In genomic region chr2:232521524-232521923, GRCh38 we compare ENCODE assay signal across 16 cellular contexts. TPM values are rescaled to one million over a fixed set of nuclear protein-coding genes. Genes with fewer than 3 reads are reported as not detected.
DNase-seq lines count a peak whose midpoint lies in the region; ATAC-seq, FAIRE-seq and TF ChIP-seq lines count a peak whose summit lies in the region.
"Had no signal": no experiment of that assay in that cellular context is flagged by ENCODE, and none has a peak within 500 bp of the region (broad histone marks: within the 10 kb centered on the region; RNA-seq: fewer than 3 reads in every experiment).

No MANE protein-coding gene starts in this region.

- H3K4me1 Mint-ChIP-seq in central memory CD8-positive, alpha-beta T cell, result peaks cover 10% of the 10 kb centered on the region
- peaks cover 2 to 15% (median 9%) of the 10 kb centered on the region in 7 donors for H3K4me1 Mint-ChIP-seq in naive thymus-derived CD4-positive, alpha-beta T cell
- peaks cover 10% of the 10 kb centered on the region for H3K4me1 Mint-ChIP-seq in activated CD4-positive, alpha-beta memory T cell treated with anti-CD3 and anti-CD28 coated beads for 36 hours (ENCODE audit: low read depth)

- no peaks in the 10 kb centered on the region for H3K9me3 Mint-ChIP-seq in central memory CD8-positive, alpha-beta T cell
- no peaks in the 10 kb centered on the region for H3K9me3 Mint-ChIP-seq in naive thymus-derived CD4-positive, alpha-beta T cell
- H3K9me3 Mint-ChIP-seq in activated CD4-positive, alpha-beta memory T cell treated with anti-CD3 and anti-CD28 coated beads for 36 hours, result no peaks in the 10 kb centered on the region
- H3K9me3 Mint-ChIP-seq: activated naive CD4-positive, alpha-beta T cell treated with anti-CD3 and anti-CD28 coated beads for 36 hours had no signal

- H3K9ac ChIP-seq in HepG2 (ENCODE audit: insufficient read depth, low read depth, low read length), result no peak overlapping the region

- ATAC-seq in HepG2 (no peak), right lobe of liver (no peak), GM21529 (IDR thresholded peaks at IDR 0.05; ENCODE audit: unreplicated experiment) (no peak)
- ATAC-seq in central memory CD8-positive, alpha-beta T cell (replicated peaks; ENCODE audit: extremely low read depth, poor library complexity, severe bottlenecking), result no peak
- no peak for ATAC-seq in naive thymus-derived CD4-positive, alpha-beta T cell

- no peak for FAIRE-seq in HepG2 (lab: Jason Lieb, UNC)
- FAIRE-seq: RCC 7860 had no signal

- peaks cover 69% of the 10 kb centered on the region for H3K27me3 Mint-ChIP-seq in central memory CD8-positive, alpha-beta T cell
- peaks cover 15 to 35% (median 31%) of the 10 kb centered on the region in 5 donors for H3K27me3 Mint-ChIP-seq in naive thymus-derived CD4-positive, alpha-beta T cell
- H3K27me3 Mint-ChIP-seq in activated CD4-positive, alpha-beta memory T cell treated with anti-CD3 and anti-CD28 coated beads for 36 hours, result peaks cover 33% of the 10 kb centered on the region

- in situ Hi-C loops in HepG2 (cut with HindIII; ENCODE audit: extremely low pct_ligation_motif_present, low pct_unique_long_range_greater_than_20kb), result no loop called here

- TF ChIP-seq EP300 in HepG2 (IDR thresholded peaks at IDR 0.05; ENCODE audit: low read depth in 2 of 2, low read length in 2 of 2) (no peak), HepG2 (CRISPR knock-in tag; IDR thresholded peaks at IDR 0.05; ENCODE audit: borderline replicate concordance) (no peak)

- H3K4me3 Mint-ChIP-seq in central memory CD8-positive, alpha-beta T cell, result peak overlapping the region; percentile 72
- peak overlapping the region; percentile 34 to 80 (median 66) for H3K4me3 Mint-ChIP-seq in naive thymus-derived CD4-positive, alpha-beta T cell
- no peak overlapping the region for H3K4me3 Mint-ChIP-seq in activated CD4-positive, alpha-beta memory T cell treated with anti-CD3 and anti-CD28 coated beads for 36 hours
- H3K4me3 Mint-ChIP-seq: activated naive CD4-positive, alpha-beta T cell treated with anti-CD3 and anti-CD28 coated beads for 36 hours had no signal

- CTCF ChIA-PET in HepG2 (lab: Yijun Ruan, JAX; ENCODE audit: low intra/inter-chr PET ratio, low total read pairs), result interaction anchor here (1.1 to 1.5 kb wide), 3 partner anchors 42 to 81 kb away, joined by 3 to 6 read pairs (median 3); no protein-coding TSS in a partner anchor
- CTCF ChIA-PET in naive thymus-derived CD4-positive, alpha-beta T cell (lab: Charles Lee), result no interaction called here
- CTCF ChIA-PET in activated CD4-positive, alpha-beta memory T cell treated with anti-CD3 and anti-CD28 coated beads for 36 hours (lab: Charles Lee), result interaction anchor here (1.3 to 2.6 kb wide), 6 partner anchors 9 to 77 kb away, joined by 3 to 19 read pairs (median 5); no protein-coding TSS in a partner anchor

- no peak overlapping the region for H3K27ac ChIP-seq in HepG2 (ENCODE audit: extremely low read length, insufficient read depth, low read length)
- H3K27ac ChIP-seq in right lobe of liver, result no peak overlapping the region
- H3K27ac ChIP-seq in naive thymus-derived CD4-positive, alpha-beta T cell (ENCODE audit: low read depth, low read length), result no peak overlapping the region
- H3K27ac ChIP-seq in SJCRH30, result no peak overlapping the region
- H3K27ac ChIP-seq: cardiac muscle cell had no signal

- intact Hi-C loops in HepG2 (cut with micrococcal nuclease; ENCODE audit: unreplicated experiment), result loop anchor here (5.0 to 10.0 kb wide), 3 partner anchors 44 to 617 kb away; no protein-coding TSS in a partner anchor
- intact Hi-C loops in right lobe of liver (cut with DNase I), result loop anchor here in 1 of 2 donors (10.0 kb wide), 2 partner anchors 87 to 617 kb away; no protein-coding TSS in a partner anchor
- intact Hi-C loops in naive thymus-derived CD4-positive, alpha-beta T cell (cut with micrococcal nuclease), result loop anchor here (5.0 to 10.0 kb wide), 3 partner anchors 77 to 669 kb away; partner anchors contain the start of gene NPPC (in 1 of the 2)
- intact Hi-C loops in activated CD4-positive, alpha-beta memory T cell treated with anti-CD3 and anti-CD28 coated beads for 36 hours (cut with micrococcal nuclease), result loop anchor here (10.0 kb wide), 1 partner anchor 617 kb away; no protein-coding TSS in a partner anchor

- TF ChIP-seq POLR2A in HepG2 (IDR thresholded peaks at IDR 0.05; ENCODE audit: insufficient read depth in 1 of 2, low read depth in 2 of 2, low read length in 2 of 2), result no peak
- no peak for TF ChIP-seq POLR2A in right lobe of liver (IDR thresholded peaks at IDR 0.05)

- H3K4me2 ChIP-seq in HepG2 (ENCODE audit: low read depth, low read length), result peak overlapping the region; percentile 37; the same call in 1 of the 2 replicates

- 59% methylated on average over 15 of the region's 15 CpGs for WGBS in HepG2 (ENCODE audit: low lambda C conversion rate)
- WGBS in right lobe of liver (ENCODE audit: insufficient coverage, low coverage, low lambda C conversion rate, missing lambda C conversion rate), result 69% methylated on average over 4 of the region's 15 CpGs

- TF ChIP-seq CTCF in HepG2 (CRISPR knock-in tag; IDR thresholded peaks at IDR 0.05) (no peak), right lobe of liver (IDR thresholded peaks at IDR 0.05) (no peak)

- H3K36me3 Mint-ChIP-seq in central memory CD8-positive, alpha-beta T cell (ENCODE audit: insufficient read depth), result peaks cover 3% of the 10 kb centered on the region
- no peaks in the 10 kb centered on the region for H3K36me3 Mint-ChIP-seq in naive thymus-derived CD4-positive, alpha-beta T cell
- H3K36me3 Mint-ChIP-seq in activated CD4-positive, alpha-beta memory T cell treated with anti-CD3 and anti-CD28 coated beads for 36 hours, result no peaks in the 10 kb centered on the region

- H2AFZ ChIP-seq in HepG2 (ENCODE audit: low read length), result no peak overlapping the region

- no peaks in the 10 kb centered on the region for H3K79me2 ChIP-seq in HepG2 (ENCODE audit: insufficient read depth, low read length)

- H3K9me3 ChIP-seq in HepG2 (ENCODE audit: low read length) (no peaks in the 10 kb centered on the region), right lobe of liver (no peaks in the 10 kb centered on the region), SJCRH30 (replicated peaks) (no peaks in the 10 kb centered on the region)
- H3K9me3 ChIP-seq in naive thymus-derived CD4-positive, alpha-beta T cell (ENCODE audit: control insufficient read depth in 2 of 3, low read length in 3 of 3), result no peaks in the 10 kb centered on the region

- TF ChIP-seq RAD21 in HepG2 (CRISPR knock-in tag; IDR thresholded peaks at IDR 0.05), result no peak

- H3K4me1 ChIP-seq in HepG2 (ENCODE audit: insufficient read depth, low read length), result peaks cover 31% of the 10 kb centered on the region
- H3K4me1 ChIP-seq in right lobe of liver, result peaks cover 0 to 20% (median 0%) of the 10 kb centered on the region in 4 donors
- H3K4me1 ChIP-seq in naive thymus-derived CD4-positive, alpha-beta T cell (ENCODE audit: control insufficient read depth in 2 of 2, insufficient read depth in 2 of 2, low read length in 2 of 2), result peaks cover 0 to 7% of the 10 kb centered on the region in 2 donors
- H3K4me1 ChIP-seq in SJCRH30, result peaks cover 9% of the 10 kb centered on the region

- BruUV-seq in HepG2 (replicated peaks; lab: Mats Ljungman, UMichigan), result no TSS peak

- POLR2A ChIA-PET in HepG2 (lab: Yijun Ruan, JAX), result no interaction called here
- POLR2A ChIA-PET in naive thymus-derived CD4-positive, alpha-beta T cell (lab: Charles Lee), result interaction anchor here (0.8 kb wide), 1 partner anchor 29 kb away, joined by 3 read pairs; the partner anchor contains the start of genes EIF4E2 and TIGD1
- POLR2A ChIA-PET in activated CD4-positive, alpha-beta memory T cell treated with anti-CD3 and anti-CD28 coated beads for 36 hours (lab: Charles Lee), result no interaction called here

- DNase-seq in HepG2 (ENCODE audit: low spot score) (no peak), right lobe of liver (no peak), SJCRH30 (no peak), NCI-H1694 (lab: John Stamatoyannopoulos, UW) (no peak)
- DNase-seq in central memory CD8-positive, alpha-beta T cell (ENCODE audit: low spot score in 2 of 2), result no peak
- DNase-seq in naive thymus-derived CD4-positive, alpha-beta T cell, result no peak
- no peak for DNase-seq in activated CD4-positive, alpha-beta memory T cell treated with anti-CD3 and anti-CD28 coated beads for 36 hours
- DNase-seq: NCI-H2081 treated with DMSO at 0.1 percent for 48 hours, NCI-H748 treated with DMSO at 0.1 percent for 48 hours had no signal

- H3K27ac Mint-ChIP-seq in central memory CD8-positive, alpha-beta T cell (ENCODE audit: low read depth), result no peak overlapping the region
- H3K27ac Mint-ChIP-seq in naive thymus-derived CD4-positive, alpha-beta T cell, result no peak overlapping the region
- no peak overlapping the region for H3K27ac Mint-ChIP-seq in activated CD4-positive, alpha-beta memory T cell treated with anti-CD3 and anti-CD28 coated beads for 36 hours
- H3K27ac Mint-ChIP-seq: activated naive CD4-positive, alpha-beta T cell treated with anti-CD3 and anti-CD28 coated beads for 36 hours had no signal

- H3K4me3 ChIP-seq in HepG2 (replicated peaks in 1 of 3; ENCODE audit: insufficient read depth in 1 of 3, low read depth in 2 of 3, low read length in 3 of 3), result no peak overlapping the region
- no peak overlapping the region for H3K4me3 ChIP-seq in right lobe of liver
- no peak overlapping the region for H3K4me3 ChIP-seq in naive thymus-derived CD4-positive, alpha-beta T cell (ENCODE audit: low read length)
- H3K4me3 ChIP-seq in SJCRH30, result no peak overlapping the region
- H3K4me3 ChIP-seq: lung had no signal

- no peaks in the 10 kb centered on the region; the same call in 1 of the 2 replicates for H4K20me1 ChIP-seq in HepG2 (ENCODE audit: insufficient read depth, low read length)

- peaks cover 30 to 88% of the 10 kb centered on the region in 2 experiments for H3K27me3 ChIP-seq in HepG2 (ENCODE audit: control insufficient read depth in 1 of 2, insufficient read depth in 2 of 2, low read length in 2 of 2)
- peaks cover 14 to 27% of the 10 kb centered on the region in 2 donors for H3K27me3 ChIP-seq in right lobe of liver
- H3K27me3 ChIP-seq in naive thymus-derived CD4-positive, alpha-beta T cell (ENCODE audit: control insufficient read depth in 2 of 2, insufficient read depth in 2 of 2, low read length in 2 of 2), result peaks cover 0 to 9% of the 10 kb centered on the region in 2 donors
- H3K27me3 ChIP-seq in SJCRH30, result peaks cover 21% of the 10 kb centered on the region

- H3K36me3 ChIP-seq in HepG2 (replicated peaks in 1 of 2; ENCODE audit: control insufficient read depth in 1 of 2, insufficient read depth in 2 of 2, low read length in 2 of 2), result no peaks in the 10 kb centered on the region
- no peaks in the 10 kb centered on the region for H3K36me3 ChIP-seq in right lobe of liver
- no peaks in the 10 kb centered on the region for H3K36me3 ChIP-seq in naive thymus-derived CD4-positive, alpha-beta T cell (ENCODE audit: control insufficient read depth in 2 of 3, insufficient read depth in 3 of 3, low read length in 3 of 3)
- no peaks in the 10 kb centered on the region for H3K36me3 ChIP-seq in SJCRH30
- H3K36me3 ChIP-seq: cardiac muscle cell had no signal

RNA-seq across cellular contexts. Expression of gene PRSS56, which starts 1.3 kb away (rescaled TPM):
- not detected in 2 replicates for total RNA-seq in HepG2 (2016; rRNA removed; fragmentation: Illumina TruSeq; extraction: Trizol)
- total RNA-seq in HepG2 (2016; cell fraction: cytosol; rRNA removed; fragmentation: Illumina TruSeq; extraction: Trizol; ENCODE audit: low read depth), result not detected in 2 replicates
- 0.09 TPM in 1 of 2 replicates, not detected in the other for total RNA-seq in HepG2 (2016; cell fraction: insoluble cytoplasmic fraction; rRNA removed; fragmentation: Illumina TruSeq; extraction: Trizol)
- total RNA-seq in HepG2 (2016; cell fraction: membrane; rRNA removed; fragmentation: Illumina TruSeq; extraction: Trizol), result not detected in 2 replicates
- total RNA-seq in HepG2 (2016; cell fraction: nucleus; rRNA removed; fragmentation: Illumina TruSeq; extraction: Trizol), result not detected in 2 replicates
- not detected in 2 replicates for polyA plus RNA-seq in HepG2 (2011; rRNA removed)
- polyA plus RNA-seq in HepG2 (2011; cell fraction: cytosol; rRNA removed), result not detected in 2 replicates
- polyA plus RNA-seq in HepG2 (2011; cell fraction: nucleus; rRNA removed), result not detected in 2 replicates
- not detected in 2 replicates for polyA plus RNA-seq in HepG2 (2012)
- polyA plus RNA-seq in HepG2 (2016; cell fraction: cytosol; fragmentation: Illumina TruSeq; extraction: Trizol; ENCODE audit: low read depth), result not detected in 2 replicates
- polyA plus RNA-seq in HepG2 (2016; cell fraction: insoluble cytoplasmic fraction; fragmentation: Illumina TruSeq; extraction: Trizol; ENCODE audit: low read depth), result not detected in 2 replicates
- not detected in 2 replicates for polyA plus RNA-seq in HepG2 (2016; cell fraction: membrane; fragmentation: Illumina TruSeq; extraction: Trizol; ENCODE audit: low read depth)
- polyA plus RNA-seq in HepG2 (2016; cell fraction: nucleus; fragmentation: Illumina TruSeq; extraction: Trizol; ENCODE audit: insufficient read depth, low read depth), result not detected in 2 replicates
- polyA minus RNA-seq in HepG2 (2011; rRNA and poly(A)+ RNA removed; ENCODE audit: low replicate concordance), result not detected in 2 replicates
- not detected in 2 replicates for polyA minus RNA-seq in HepG2 (2011; cell fraction: cytosol; rRNA and poly(A)+ RNA removed)
- polyA minus RNA-seq in HepG2 (2011; cell fraction: nucleus; rRNA and poly(A)+ RNA removed), result not detected in 2 replicates
- total RNA-seq in right lobe of liver, result under 1 TPM in 1 of 6 experiments, not detected in 5; 0.19 TPM
- total RNA-seq in naive thymus-derived CD4-positive, alpha-beta T cell, result not detected
- not detected for polyA plus RNA-seq in naive thymus-derived CD4-positive, alpha-beta T cell
- 0.38 and 0.48 TPM in 2 replicates for total RNA-seq in SJCRH30 (2014; rRNA removed; shearing (Covaris generic))
- total RNA-seq in activated CD4-positive, alpha-beta memory T cell treated with anti-CD3 and anti-CD28 coated beads for 36 hours, result not detected
- total RNA-seq: activated naive CD4-positive, alpha-beta T cell treated with anti-CD3 and anti-CD28 coated beads for 36 hours; cardiac muscle cell; fibroblast of villous mesenchyme; lung; ureter had no signal
- polyA plus RNA-seq: cardiac muscle cell, lung had no signal

RNA-seq across cellular contexts. Expression of gene CHRND, which starts 4.4 kb away (rescaled TPM):
- total RNA-seq in HepG2 (2016; rRNA removed; fragmentation: Illumina TruSeq; extraction: Trizol), result 0.10 TPM in 1 of 2 replicates, not detected in the other
- not detected in 2 replicates for total RNA-seq in HepG2 (2016; cell fraction: cytosol; rRNA removed; fragmentation: Illumina TruSeq; extraction: Trizol; ENCODE audit: low read depth)
- not detected in 2 replicates for total RNA-seq in HepG2 (2016; cell fraction: insoluble cytoplasmic fraction; rRNA removed; fragmentation: Illumina TruSeq; extraction: Trizol)
- total RNA-seq in HepG2 (2016; cell fraction: membrane; rRNA removed; fragmentation: Illumina TruSeq; extraction: Trizol), result 0.07 and 0.25 TPM in 2 replicates
- total RNA-seq in HepG2 (2016; cell fraction: nucleus; rRNA removed; fragmentation: Illumina TruSeq; extraction: Trizol), result not detected in 2 replicates
- polyA plus RNA-seq in HepG2 (2011; rRNA removed), result 0.13 and 0.18 TPM in 2 replicates
- polyA plus RNA-seq in HepG2 (2011; cell fraction: cytosol; rRNA removed), result 0.08 and 0.14 TPM in 2 replicates
- 0.12 and 0.24 TPM in 2 replicates for polyA plus RNA-seq in HepG2 (2011; cell fraction: nucleus; rRNA removed)
- polyA plus RNA-seq in HepG2 (2012), result 0.13 and 0.32 TPM in 2 replicates
- polyA plus RNA-seq in HepG2 (2016; cell fraction: cytosol; fragmentation: Illumina TruSeq; extraction: Trizol; ENCODE audit: low read depth), result 0.10 and 0.12 TPM in 2 replicates
- polyA plus RNA-seq in HepG2 (2016; cell fraction: insoluble cytoplasmic fraction; fragmentation: Illumina TruSeq; extraction: Trizol; ENCODE audit: low read depth), result not detected in 2 replicates
- polyA plus RNA-seq in HepG2 (2016; cell fraction: membrane; fragmentation: Illumina TruSeq; extraction: Trizol; ENCODE audit: low read depth), result 0.11 and 0.52 TPM in 2 replicates
- 0.26 TPM in 1 of 2 replicates, not detected in the other for polyA plus RNA-seq in HepG2 (2016; cell fraction: nucleus; fragmentation: Illumina TruSeq; extraction: Trizol; ENCODE audit: insufficient read depth, low read depth)
- polyA minus RNA-seq in HepG2 (2011; rRNA and poly(A)+ RNA removed; ENCODE audit: low replicate concordance), result 0.28 TPM in 1 of 2 replicates, not detected in the other
- polyA minus RNA-seq in HepG2 (2011; cell fraction: cytosol; rRNA and poly(A)+ RNA removed), result not detected in 2 replicates
- polyA minus RNA-seq in HepG2 (2011; cell fraction: nucleus; rRNA and poly(A)+ RNA removed), result not detected in 2 replicates
- not detected for total RNA-seq in right lobe of liver
- total RNA-seq in naive thymus-derived CD4-positive, alpha-beta T cell, result not detected
- polyA plus RNA-seq in naive thymus-derived CD4-positive, alpha-beta T cell, result under 1 TPM in 1 of 2 donors, not detected in 1; 0.13 TPM
- 91.0 and 92.4 TPM in 2 replicates for total RNA-seq in SJCRH30 (2014; rRNA removed; shearing (Covaris generic))
- not detected for total RNA-seq in activated CD4-positive, alpha-beta memory T cell treated with anti-CD3 and anti-CD28 coated beads for 36 hours
- total RNA-seq: activated naive CD4-positive, alpha-beta T cell treated with anti-CD3 and anti-CD28 coated beads for 36 hours; fibroblast of villous mesenchyme; lung; ureter had no signal
- polyA plus RNA-seq: lung had no signal

RNA-seq across cellular contexts. Expression of gene CHRNG, which starts 18.0 kb away (rescaled TPM):
- total RNA-seq in HepG2 (2016; rRNA removed; fragmentation: Illumina TruSeq; extraction: Trizol) (not detected in 2 replicates), right lobe of liver (not detected)
- not detected in 2 replicates for total RNA-seq in HepG2 (2016; cell fraction: cytosol; rRNA removed; fragmentation: Illumina TruSeq; extraction: Trizol; ENCODE audit: low read depth)
- total RNA-seq in HepG2 (2016; cell fraction: insoluble cytoplasmic fraction; rRNA removed; fragmentation: Illumina TruSeq; extraction: Trizol), result not detected in 2 replicates
- total RNA-seq in HepG2 (2016; cell fraction: membrane; rRNA removed; fragmentation: Illumina TruSeq; extraction: Trizol), result not detected in 2 replicates
- total RNA-seq in HepG2 (2016; cell fraction: nucleus; rRNA removed; fragmentation: Illumina TruSeq; extraction: Trizol), result not detected in 2 replicates
- polyA plus RNA-seq in HepG2 (2011; rRNA removed), result not detected in 2 replicates
- not detected in 2 replicates for polyA plus RNA-seq in HepG2 (2011; cell fraction: cytosol; rRNA removed)
- not detected in 2 replicates for polyA plus RNA-seq in HepG2 (2011; cell fraction: nucleus; rRNA removed)
- polyA plus RNA-seq in HepG2 (2012), result 0.05 and 0.21 TPM in 2 replicates
- polyA plus RNA-seq in HepG2 (2016; cell fraction: cytosol; fragmentation: Illumina TruSeq; extraction: Trizol; ENCODE audit: low read depth), result not detected in 2 replicates
- polyA plus RNA-seq in HepG2 (2016; cell fraction: insoluble cytoplasmic fraction; fragmentation: Illumina TruSeq; extraction: Trizol; ENCODE audit: low read depth), result not detected in 2 replicates
- polyA plus RNA-seq in HepG2 (2016; cell fraction: membrane; fragmentation: Illumina TruSeq; extraction: Trizol; ENCODE audit: low read depth), result not detected in 2 replicates
- polyA plus RNA-seq in HepG2 (2016; cell fraction: nucleus; fragmentation: Illumina TruSeq; extraction: Trizol; ENCODE audit: insufficient read depth, low read depth), result not detected in 2 replicates
- polyA minus RNA-seq in HepG2 (2011; rRNA and poly(A)+ RNA removed; ENCODE audit: low replicate concordance), result not detected in 2 replicates
- polyA minus RNA-seq in HepG2 (2011; cell fraction: cytosol; rRNA and poly(A)+ RNA removed), result not detected in 2 replicates
- polyA minus RNA-seq in HepG2 (2011; cell fraction: nucleus; rRNA and poly(A)+ RNA removed), result not detected in 2 replicates
- total RNA-seq in naive thymus-derived CD4-positive, alpha-beta T cell, result not detected
- polyA plus RNA-seq in naive thymus-derived CD4-positive, alpha-beta T cell, result under 1 TPM; 0.10 to 0.26 TPM
- 25.2 and 36.6 TPM in 2 replicates for total RNA-seq in SJCRH30 (2014; rRNA removed; shearing (Covaris generic))
- not detected for total RNA-seq in activated CD4-positive, alpha-beta memory T cell treated with anti-CD3 and anti-CD28 coated beads for 36 hours
- total RNA-seq: activated naive CD4-positive, alpha-beta T cell treated with anti-CD3 and anti-CD28 coated beads for 36 hours; cardiac muscle cell; fibroblast of villous mesenchyme; lung; ureter had no signal
- polyA plus RNA-seq: lung had no signal

RNA-seq across cellular contexts. Expression of gene TIGD1, which starts 28.8 kb away (rescaled TPM):
- total RNA-seq in HepG2 (2016; rRNA removed; fragmentation: Illumina TruSeq; extraction: Trizol) (4.3 and 9.5 TPM in 2 replicates), right lobe of liver (1 to 10 TPM in 3 of 6 experiments, under 1 TPM in 3; 0.68 to 1.5 (median 1.0) TPM)
- total RNA-seq in HepG2 (2016; cell fraction: cytosol; rRNA removed; fragmentation: Illumina TruSeq; extraction: Trizol; ENCODE audit: low read depth), result 2.2 and 3.3 TPM in 2 replicates
- 3.3 and 9.6 TPM in 2 replicates for total RNA-seq in HepG2 (2016; cell fraction: insoluble cytoplasmic fraction; rRNA removed; fragmentation: Illumina TruSeq; extraction: Trizol)
- 3.5 and 3.7 TPM in 2 replicates for total RNA-seq in HepG2 (2016; cell fraction: membrane; rRNA removed; fragmentation: Illumina TruSeq; extraction: Trizol)
- total RNA-seq in HepG2 (2016; cell fraction: nucleus; rRNA removed; fragmentation: Illumina TruSeq; extraction: Trizol), result 21.5 and 23.5 TPM in 2 replicates
- polyA plus RNA-seq in HepG2 (2011; rRNA removed), result 3.5 and 4.1 TPM in 2 replicates
- polyA plus RNA-seq in HepG2 (2011; cell fraction: cytosol; rRNA removed), result 1.5 and 2.4 TPM in 2 replicates
- 9.8 and 13.9 TPM in 2 replicates for polyA plus RNA-seq in HepG2 (2011; cell fraction: nucleus; rRNA removed)
- polyA plus RNA-seq in HepG2 (2012), result 3.0 and 5.2 TPM in 2 replicates
- polyA plus RNA-seq in HepG2 (2016; cell fraction: cytosol; fragmentation: Illumina TruSeq; extraction: Trizol; ENCODE audit: low read depth), result 0.81 and 0.84 TPM in 2 replicates
- polyA plus RNA-seq in HepG2 (2016; cell fraction: insoluble cytoplasmic fraction; fragmentation: Illumina TruSeq; extraction: Trizol; ENCODE audit: low read depth), result 2.8 and 3.7 TPM in 2 replicates
- polyA plus RNA-seq in HepG2 (2016; cell fraction: membrane; fragmentation: Illumina TruSeq; extraction: Trizol; ENCODE audit: low read depth), result 1.3 and 1.4 TPM in 2 replicates
- 10.9 and 11.9 TPM in 2 replicates for polyA plus RNA-seq in HepG2 (2016; cell fraction: nucleus; fragmentation: Illumina TruSeq; extraction: Trizol; ENCODE audit: insufficient read depth, low read depth)
- polyA minus RNA-seq in HepG2 (2011; rRNA and poly(A)+ RNA removed; ENCODE audit: low replicate concordance), result 4.3 and 8.7 TPM in 2 replicates
- 1.8 and 2.4 TPM in 2 replicates for polyA minus RNA-seq in HepG2 (2011; cell fraction: cytosol; rRNA and poly(A)+ RNA removed)
- 59.7 and 61.4 TPM in 2 replicates for polyA minus RNA-seq in HepG2 (2011; cell fraction: nucleus; rRNA and poly(A)+ RNA removed)
- 10 to 100 TPM in 4 of 5 experiments, 1 to 10 TPM in 1; 9.7 to 23.4 (median 19.3) TPM for total RNA-seq in naive thymus-derived CD4-positive, alpha-beta T cell
- 10 to 100 TPM; 17.1 to 23.8 TPM for polyA plus RNA-seq in naive thymus-derived CD4-positive, alpha-beta T cell
- total RNA-seq in SJCRH30 (2014; rRNA removed; shearing (Covaris generic)), result 10.2 and 13.5 TPM in 2 replicates
- total RNA-seq in activated CD4-positive, alpha-beta memory T cell treated with anti-CD3 and anti-CD28 coated beads for 36 hours, result 1 to 10 TPM; 5.8 to 7.2 TPM

RNA-seq across cellular contexts. Expression of gene EIF4E2, which starts 29.0 kb away (rescaled TPM):
- total RNA-seq in HepG2 (2016; rRNA removed; fragmentation: Illumina TruSeq; extraction: Trizol) (101 and 128 TPM in 2 replicates), right lobe of liver (10 to 100 TPM; 24.3 to 47.7 (median 42.0) TPM)
- total RNA-seq in HepG2 (2016; cell fraction: cytosol; rRNA removed; fragmentation: Illumina TruSeq; extraction: Trizol; ENCODE audit: low read depth), result 29.6 and 31.9 TPM in 2 replicates
- total RNA-seq in HepG2 (2016; cell fraction: insoluble cytoplasmic fraction; rRNA removed; fragmentation: Illumina TruSeq; extraction: Trizol), result 108 and 125 TPM in 2 replicates
- total RNA-seq in HepG2 (2016; cell fraction: membrane; rRNA removed; fragmentation: Illumina TruSeq; extraction: Trizol), result 48.3 and 55.2 TPM in 2 replicates
- 54.3 and 63.2 TPM in 2 replicates for total RNA-seq in HepG2 (2016; cell fraction: nucleus; rRNA removed; fragmentation: Illumina TruSeq; extraction: Trizol)
- 25.0 and 30.3 TPM in 2 replicates for polyA plus RNA-seq in HepG2 (2011; rRNA removed)
- 27.2 and 34.2 TPM in 2 replicates for polyA plus RNA-seq in HepG2 (2011; cell fraction: cytosol; rRNA removed)
- 33.9 and 49.1 TPM in 2 replicates for polyA plus RNA-seq in HepG2 (2011; cell fraction: nucleus; rRNA removed)
- polyA plus RNA-seq in HepG2 (2012), result 68.3 and 79.6 TPM in 2 replicates
- polyA plus RNA-seq in HepG2 (2016; cell fraction: cytosol; fragmentation: Illumina TruSeq; extraction: Trizol; ENCODE audit: low read depth), result 33.6 and 34.9 TPM in 2 replicates
- polyA plus RNA-seq in HepG2 (2016; cell fraction: insoluble cytoplasmic fraction; fragmentation: Illumina TruSeq; extraction: Trizol; ENCODE audit: low read depth), result 140 and 153 TPM in 2 replicates
- 39.6 and 46.6 TPM in 2 replicates for polyA plus RNA-seq in HepG2 (2016; cell fraction: membrane; fragmentation: Illumina TruSeq; extraction: Trizol; ENCODE audit: low read depth)
- 78.2 and 79.4 TPM in 2 replicates for polyA plus RNA-seq in HepG2 (2016; cell fraction: nucleus; fragmentation: Illumina TruSeq; extraction: Trizol; ENCODE audit: insufficient read depth, low read depth)
- polyA minus RNA-seq in HepG2 (2011; rRNA and poly(A)+ RNA removed; ENCODE audit: low replicate concordance), result 14.0 and 21.7 TPM in 2 replicates
- polyA minus RNA-seq in HepG2 (2011; cell fraction: cytosol; rRNA and poly(A)+ RNA removed), result 12.3 and 14.2 TPM in 2 replicates
- 73.8 and 82.7 TPM in 2 replicates for polyA minus RNA-seq in HepG2 (2011; cell fraction: nucleus; rRNA and poly(A)+ RNA removed)
- 10 to 100 TPM; 51.9 to 77.6 (median 61.6) TPM for total RNA-seq in naive thymus-derived CD4-positive, alpha-beta T cell
- polyA plus RNA-seq in naive thymus-derived CD4-positive, alpha-beta T cell, result 10 to 100 TPM; 59.8 to 63.4 TPM
- total RNA-seq in SJCRH30 (2014; rRNA removed; shearing (Covaris generic)), result 168 and 180 TPM in 2 replicates
- total RNA-seq in activated CD4-positive, alpha-beta memory T cell treated with anti-CD3 and anti-CD28 coated beads for 36 hours, result 10 to 100 TPM; 51.7 to 55.7 TPM

Comparison
In these comparisons a context has a peak if more than half of its experiments do, and no peak if none do; other contexts are left out.
1. RNA of gene CHRND, which starts 4.4 kb away (total RNA-seq): 91.0 to 92.4 TPM in SJCRH30; 0.07 to 0.25 TPM in HepG2, not detected in right lobe of liver, not detected in naive thymus-derived CD4-positive, alpha-beta T cell and not detected in activated CD4-positive, alpha-beta memory T cell treated with anti-CD3 and anti-CD28 coated beads for 36 hours; every median in the first group is over 10 times any median in the second.
2. RNA of gene CHRNG, which starts 18.0 kb away (total RNA-seq): 25.2 to 36.6 TPM in SJCRH30; not detected in activated CD4-positive, alpha-beta memory T cell treated with anti-CD3 and anti-CD28 coated beads for 36 hours, not detected in HepG2, not detected in right lobe of liver and not detected in naive thymus-derived CD4-positive, alpha-beta T cell; every median in the first group is over 10 times any median in the second.